ENCODE assay signal across 9 cellular contexts in genomic region chr12:100201604-100202423, GRCh38. TPM values are rescaled to one million over a fixed set of nuclear protein-coding genes. Genes with fewer than 3 reads are reported as not detected.
A peak's percentile ranks its signal among the peaks of the same experiment; 100 is the strongest.
DNase-seq lines count a peak whose midpoint lies in the region; ATAC-seq, FAIRE-seq and TF ChIP-seq lines count a peak whose summit lies in the region.
"Had no signal": no experiment of that assay in that cellular context is flagged by ENCODE, and none has a peak within 500 bp of the region (broad histone marks: within the 10 kb centered on the region; RNA-seq: fewer than 3 reads in every experiment).

No MANE protein-coding gene starts in this region.

- TF ChIP-seq CTCF in cardiac muscle cell (IDR thresholded peaks at IDR 0.05; ENCODE audit: low read depth, low read length) (no peak), HepG2 (CRISPR knock-in tag; IDR thresholded peaks at IDR 0.05) (no peak), transverse colon (IDR thresholded peaks at IDR 0.05) (no peak)

- no peak overlapping the region for H2AFZ ChIP-seq in HepG2 (ENCODE audit: low read length)

- H3K4me3 ChIP-seq in cardiac muscle cell (peak overlapping the region; percentile 77), HepG2 (replicated peaks in 1 of 3; ENCODE audit: insufficient read depth in 1 of 3, low read depth in 2 of 3, low read length in 3 of 3) (peak overlapping the region; percentile 81 to 86 (median 84)), transverse colon (peak overlapping the region in 3 of 4 donors; percentile 66 to 98 (median 77))

- no peak for TF ChIP-seq RAD21 in HepG2 (CRISPR knock-in tag; IDR thresholded peaks at IDR 0.05)

- TF ChIP-seq EP300 in HepG2 (IDR thresholded peaks at IDR 0.05; ENCODE audit: low read depth in 2 of 2, low read length in 2 of 2), result no peak
- TF ChIP-seq EP300 in HepG2 (CRISPR knock-in tag; IDR thresholded peaks at IDR 0.05; ENCODE audit: borderline replicate concordance), result no peak
- no peak for TF ChIP-seq EP300 in transverse colon (IDR thresholded peaks at IDR 0.05; ENCODE audit: low read depth)

- TF ChIP-seq POLR2A in HepG2 (IDR thresholded peaks at IDR 0.05; ENCODE audit: insufficient read depth in 1 of 2, low read depth in 2 of 2, low read length in 2 of 2), result no peak
- no peak for TF ChIP-seq POLR2A in transverse colon (IDR thresholded peaks at IDR 0.05)

- H3K9me3 ChIP-seq in cardiac muscle cell (ENCODE audit: low read depth), result no peaks in the 10 kb centered on the region
- no peaks in the 10 kb centered on the region for H3K9me3 ChIP-seq in HepG2 (ENCODE audit: low read length)
- H3K9me3 ChIP-seq in transverse colon, result no peaks in the 10 kb centered on the region

- WGBS in HepG2 (ENCODE audit: low lambda C conversion rate), result 56% methylated on average over 24 of the region's 24 CpGs
- 72 to 83% methylated on average over 4 to 24 of the region's 24 CpGs for WGBS in transverse colon (ENCODE audit: low coverage in 1 of 2), 2 donors

- peaks cover 8% of the 10 kb centered on the region for H3K36me3 Mint-ChIP-seq in activated naive CD8-positive, alpha-beta T cell treated with anti-CD3 and anti-CD28 coated beads, Interleukin-2, amount 10 ng/mL, durations not matched to agents 7 days and 5 days

- H3K36me3 ChIP-seq in cardiac muscle cell (peaks cover 10% of the 10 kb centered on the region), HepG2 (replicated peaks in 1 of 2; ENCODE audit: control insufficient read depth in 1 of 2, insufficient read depth in 2 of 2, low read length in 2 of 2) (0 out of 5 replicates have a peak, but pooled peaks cover 0 to 3% of the 10 kb centered on the region in 2 experiments), transverse colon (peaks cover 0 to 18% (median under 1%) of the 10 kb centered on the region in 4 donors)

- BruUV-seq in HepG2 (replicated peaks; lab: Mats Ljungman, UMichigan), result no TSS peak

- no peak overlapping the region for H3K27ac ChIP-seq in cardiac muscle cell
- H3K27ac ChIP-seq in HepG2 (ENCODE audit: extremely low read length, insufficient read depth, low read length), result peak overlapping the region; percentile 70
- H3K27ac ChIP-seq in transverse colon, result peak overlapping the region; percentile 90 to 97 (median 92)

- H3K27me3 Mint-ChIP-seq in activated naive CD8-positive, alpha-beta T cell treated with anti-CD3 and anti-CD28 coated beads, Interleukin-2, amount 10 ng/mL, durations not matched to agents 7 days and 5 days, result no peaks in the 10 kb centered on the region

- H3K4me1 Mint-ChIP-seq in activated naive CD8-positive, alpha-beta T cell treated with anti-CD3 and anti-CD28 coated beads, Interleukin-2, amount 10 ng/mL, durations not matched to agents 7 days and 5 days, result peaks cover 23% of the 10 kb centered on the region

- H3K4me1 ChIP-seq in cardiac muscle cell (ENCODE audit: low read depth) (no peaks in the 10 kb centered on the region), HepG2 (ENCODE audit: insufficient read depth, low read length) (peaks cover 37% of the 10 kb centered on the region), transverse colon (peaks cover 13 to 33% (median 19%) of the 10 kb centered on the region in 4 donors)

- POLR2A ChIA-PET in activated naive CD8-positive, alpha-beta T cell treated with anti-CD3 and anti-CD28 coated beads, Interleukin-2, amount 10 ng/mL, durations not matched to agents 7 days and 5 days (lab: Charles Lee), result interaction anchor here (0.5 to 2.4 kb wide), 2 partner anchors 65 to 100 kb away, joined by 3 to 26 read pairs; partner anchors contain the start of genes DEPDC4 and SCYL2
- POLR2A ChIA-PET in HepG2 (lab: Yijun Ruan, JAX), result interaction anchor here (1.2 kb wide), 1 partner anchor 11 kb away, joined by 3 read pairs; no protein-coding TSS in a partner anchor

- no peak for ATAC-seq in activated naive CD8-positive, alpha-beta T cell treated with anti-CD3 and anti-CD28 coated beads, Interleukin-2, amount 10 ng/mL, durations not matched to agents 7 days and 5 days (ENCODE audit: low read depth)
- ATAC-seq in HepG2 (no peak), GM21526 (IDR thresholded peaks at IDR 0.05; ENCODE audit: low FRiP score, unreplicated experiment) (no peak)
- ATAC-seq: left colon had no signal

- no peaks in the 10 kb centered on the region for H3K9me3 Mint-ChIP-seq in activated naive CD8-positive, alpha-beta T cell treated with anti-CD3 and anti-CD28 coated beads, Interleukin-2, amount 10 ng/mL, durations not matched to agents 7 days and 5 days

- peak overlapping the region; percentile 98 for H3K4me2 ChIP-seq in HepG2 (ENCODE audit: low read depth, low read length)

- CTCF ChIA-PET in HepG2 (lab: Yijun Ruan, JAX; ENCODE audit: low intra/inter-chr PET ratio, low total read pairs), result interaction anchor here (1.2 kb wide), 1 partner anchor 47 kb away, joined by 3 read pairs; no protein-coding TSS in a partner anchor

- FAIRE-seq in HepG2 (lab: Jason Lieb, UNC), result no peak

- DNase-seq in cardiac muscle cell (ENCODE audit: low read depth in 1 of 2, low spot score in 1 of 2), result no peak
- DNase-seq in cardiac septum (ENCODE audit: low spot score), result no peak
- DNase-seq in activated naive CD8-positive, alpha-beta T cell treated with anti-CD3 and anti-CD28 coated beads, Interleukin-2, amount 10 ng/mL, durations not matched to agents 7 days and 5 days, result no peak
- no peak for DNase-seq in HepG2 (ENCODE audit: low spot score)
- DNase-seq in transverse colon, result no peak
- no peak for DNase-seq in GM03348 (ENCODE audit: low spot score)
- no peak for DNase-seq in middle frontal gyrus (ENCODE audit: extremely low spot score, low spot score)
- DNase-seq: left colon had no signal

- intact Hi-C loops in cardiac septum (cut with DNase I) (loop anchor here (5.0 kb wide), 2 partner anchors 40 to 60 kb away; partner anchors contain the start of gene BLTP3B), HepG2 (cut with micrococcal nuclease; ENCODE audit: unreplicated experiment) (loop anchor here (2.0 to 5.0 kb wide), 2 partner anchors 59 to 65 kb away; partner anchors contain the start of genes BLTP3B, DEPDC4 and SCYL2), transverse colon (cut with DNase I; ENCODE audit: low total_unique reads) (loop anchor here (5.0 kb wide), 1 partner anchor 60 kb away; the partner anchor contains the start of gene BLTP3B)

- H4K20me1 ChIP-seq in HepG2 (ENCODE audit: insufficient read depth, low read length), result no peaks in the 10 kb centered on the region

- H3K9ac ChIP-seq in HepG2 (ENCODE audit: insufficient read depth, low read depth, low read length), result peak overlapping the region; percentile 79

- H3K27me3 ChIP-seq in cardiac muscle cell (no peaks in the 10 kb centered on the region), HepG2 (ENCODE audit: control insufficient read depth in 1 of 2, insufficient read depth in 2 of 2, low read length in 2 of 2) (no peaks in the 10 kb centered on the region; a peak in 1 of 5 replicates), transverse colon (no peaks in the 10 kb centered on the region)

- H3K27ac Mint-ChIP-seq in activated naive CD8-positive, alpha-beta T cell treated with anti-CD3 and anti-CD28 coated beads, Interleukin-2, amount 10 ng/mL, durations not matched to agents 7 days and 5 days, result peak overlapping the region; percentile 98

- H3K4me3 Mint-ChIP-seq in activated naive CD8-positive, alpha-beta T cell treated with anti-CD3 and anti-CD28 coated beads, Interleukin-2, amount 10 ng/mL, durations not matched to agents 7 days and 5 days, result peak overlapping the region; percentile 95

- H3K79me2 ChIP-seq in HepG2 (ENCODE audit: insufficient read depth, low read length), result peaks cover 26% of the 10 kb centered on the region

- in situ Hi-C loops in HepG2 (cut with HindIII; ENCODE audit: extremely low pct_ligation_motif_present, low pct_unique_long_range_greater_than_20kb), result no loop called here
- in situ Hi-C loops in transverse colon (cut with MboI; ENCODE audit: low pct_ligation_motif_present in 1 of 4, low pct_unique_long_range_greater_than_20kb in 1 of 4, low sequenced_read_pairs in 3 of 4), result no loop called here

RNA-seq across cellular contexts. Expression of gene ACTR6, which starts 1.2 kb away (rescaled TPM):
- total RNA-seq in cardiac muscle cell (10.1 and 15.8 TPM in 2 replicates), cardiac septum (18.6 TPM), HepG2 (2016; rRNA removed; fragmentation: Illumina TruSeq; extraction: Trizol) (22.4 and 37.8 TPM in 2 replicates), transverse colon (10 to 100 TPM in 3 of 4 donors, 1 to 10 TPM in 1; 4.9 to 35.0 (median 13.7) TPM)
- polyA plus RNA-seq in cardiac muscle cell (28.0 and 32.9 TPM in 2 replicates), HepG2 (2011; rRNA removed) (7.6 and 12.9 TPM in 2 replicates)
- total RNA-seq in activated naive CD8-positive, alpha-beta T cell treated with anti-CD3 and anti-CD28 coated beads, Interleukin-2, amount 10 ng/mL, durations not matched to agents 7 days and 5 days, result 10 to 100 TPM; 36.0 to 38.2 TPM
- total RNA-seq in HepG2 (2016; cell fraction: cytosol; rRNA removed; fragmentation: Illumina TruSeq; extraction: Trizol; ENCODE audit: low read depth), result 2.9 and 3.8 TPM in 2 replicates
- 24.5 and 40.5 TPM in 2 replicates for total RNA-seq in HepG2 (2016; cell fraction: insoluble cytoplasmic fraction; rRNA removed; fragmentation: Illumina TruSeq; extraction: Trizol)
- total RNA-seq in HepG2 (2016; cell fraction: membrane; rRNA removed; fragmentation: Illumina TruSeq; extraction: Trizol), result 4.5 and 7.5 TPM in 2 replicates
- total RNA-seq in HepG2 (2016; cell fraction: nucleus; rRNA removed; fragmentation: Illumina TruSeq; extraction: Trizol), result 15.4 and 16.8 TPM in 2 replicates
- 8.2 and 8.8 TPM in 2 replicates for polyA plus RNA-seq in HepG2 (2011; cell fraction: cytosol; rRNA removed)
- polyA plus RNA-seq in HepG2 (2011; cell fraction: nucleus; rRNA removed), result 7.1 and 8.9 TPM in 2 replicates
- polyA plus RNA-seq in HepG2 (2012), result 11.1 and 26.5 TPM in 2 replicates
- polyA plus RNA-seq in HepG2 (2016; cell fraction: cytosol; fragmentation: Illumina TruSeq; extraction: Trizol; ENCODE audit: low read depth), result 1.9 and 2.1 TPM in 2 replicates
- polyA plus RNA-seq in HepG2 (2016; cell fraction: insoluble cytoplasmic fraction; fragmentation: Illumina TruSeq; extraction: Trizol; ENCODE audit: low read depth), result 27.7 and 30.4 TPM in 2 replicates
- 3.2 and 3.7 TPM in 2 replicates for polyA plus RNA-seq in HepG2 (2016; cell fraction: membrane; fragmentation: Illumina TruSeq; extraction: Trizol; ENCODE audit: low read depth)
- 13.9 and 18.1 TPM in 2 replicates for polyA plus RNA-seq in HepG2 (2016; cell fraction: nucleus; fragmentation: Illumina TruSeq; extraction: Trizol; ENCODE audit: insufficient read depth, low read depth)
- 1.8 and 6.6 TPM in 2 replicates for polyA minus RNA-seq in HepG2 (2011; rRNA and poly(A)+ RNA removed; ENCODE audit: low replicate concordance)
- 4.1 and 7.1 TPM in 2 replicates for polyA minus RNA-seq in HepG2 (2011; cell fraction: cytosol; rRNA and poly(A)+ RNA removed)
- 18.9 and 28.3 TPM in 2 replicates for polyA minus RNA-seq in HepG2 (2011; cell fraction: nucleus; rRNA and poly(A)+ RNA removed)

RNA-seq across cellular contexts. Expression of gene BLTP3B, which starts 59.1 kb away (rescaled TPM):
- total RNA-seq in cardiac muscle cell (13.9 and 21.9 TPM in 2 replicates), cardiac septum (20.2 TPM), HepG2 (2016; rRNA removed; fragmentation: Illumina TruSeq; extraction: Trizol) (24.4 and 35.3 TPM in 2 replicates), transverse colon (10 to 100 TPM in 3 of 4 donors, 1 to 10 TPM in 1; 3.8 to 44.1 (median 31.5) TPM)
- polyA plus RNA-seq in cardiac muscle cell (14.1 and 20.9 TPM in 2 replicates), HepG2 (2011; rRNA removed) (10.8 and 15.6 TPM in 2 replicates)
- total RNA-seq in activated naive CD8-positive, alpha-beta T cell treated with anti-CD3 and anti-CD28 coated beads, Interleukin-2, amount 10 ng/mL, durations not matched to agents 7 days and 5 days, result 10 to 100 TPM; 23.2 to 24.7 TPM
- 6.4 and 8.3 TPM in 2 replicates for total RNA-seq in HepG2 (2016; cell fraction: cytosol; rRNA removed; fragmentation: Illumina TruSeq; extraction: Trizol; ENCODE audit: low read depth)
- 24.0 and 39.1 TPM in 2 replicates for total RNA-seq in HepG2 (2016; cell fraction: insoluble cytoplasmic fraction; rRNA removed; fragmentation: Illumina TruSeq; extraction: Trizol)
- 17.5 and 20.1 TPM in 2 replicates for total RNA-seq in HepG2 (2016; cell fraction: membrane; rRNA removed; fragmentation: Illumina TruSeq; extraction: Trizol)
- 25.8 and 34.2 TPM in 2 replicates for total RNA-seq in HepG2 (2016; cell fraction: nucleus; rRNA removed; fragmentation: Illumina TruSeq; extraction: Trizol)
- polyA plus RNA-seq in HepG2 (2011; cell fraction: cytosol; rRNA removed), result 5.5 and 9.7 TPM in 2 replicates
- 3.1 and 4.8 TPM in 2 replicates for polyA plus RNA-seq in HepG2 (2011; cell fraction: nucleus; rRNA removed)
- 8.8 and 14.0 TPM in 2 replicates for polyA plus RNA-seq in HepG2 (2012)
- polyA plus RNA-seq in HepG2 (2016; cell fraction: cytosol; fragmentation: Illumina TruSeq; extraction: Trizol; ENCODE audit: low read depth), result 2.1 and 2.2 TPM in 2 replicates
- 20.4 and 22.1 TPM in 2 replicates for polyA plus RNA-seq in HepG2 (2016; cell fraction: insoluble cytoplasmic fraction; fragmentation: Illumina TruSeq; extraction: Trizol; ENCODE audit: low read depth)
- polyA plus RNA-seq in HepG2 (2016; cell fraction: membrane; fragmentation: Illumina TruSeq; extraction: Trizol; ENCODE audit: low read depth), result 6.4 and 7.6 TPM in 2 replicates
- polyA plus RNA-seq in HepG2 (2016; cell fraction: nucleus; fragmentation: Illumina TruSeq; extraction: Trizol; ENCODE audit: insufficient read depth, low read depth), result 12.8 and 14.3 TPM in 2 replicates
- polyA minus RNA-seq in HepG2 (2011; rRNA and poly(A)+ RNA removed; ENCODE audit: low replicate concordance), result 7.8 and 20.8 TPM in 2 replicates
- 21.3 and 23.3 TPM in 2 replicates for polyA minus RNA-seq in HepG2 (2011; cell fraction: cytosol; rRNA and poly(A)+ RNA removed)
- 37.6 and 42.9 TPM in 2 replicates for polyA minus RNA-seq in HepG2 (2011; cell fraction: nucleus; rRNA and poly(A)+ RNA removed)
